10 cellular contexts compared by ENCODE assay signal in the genomic region with DNA sequence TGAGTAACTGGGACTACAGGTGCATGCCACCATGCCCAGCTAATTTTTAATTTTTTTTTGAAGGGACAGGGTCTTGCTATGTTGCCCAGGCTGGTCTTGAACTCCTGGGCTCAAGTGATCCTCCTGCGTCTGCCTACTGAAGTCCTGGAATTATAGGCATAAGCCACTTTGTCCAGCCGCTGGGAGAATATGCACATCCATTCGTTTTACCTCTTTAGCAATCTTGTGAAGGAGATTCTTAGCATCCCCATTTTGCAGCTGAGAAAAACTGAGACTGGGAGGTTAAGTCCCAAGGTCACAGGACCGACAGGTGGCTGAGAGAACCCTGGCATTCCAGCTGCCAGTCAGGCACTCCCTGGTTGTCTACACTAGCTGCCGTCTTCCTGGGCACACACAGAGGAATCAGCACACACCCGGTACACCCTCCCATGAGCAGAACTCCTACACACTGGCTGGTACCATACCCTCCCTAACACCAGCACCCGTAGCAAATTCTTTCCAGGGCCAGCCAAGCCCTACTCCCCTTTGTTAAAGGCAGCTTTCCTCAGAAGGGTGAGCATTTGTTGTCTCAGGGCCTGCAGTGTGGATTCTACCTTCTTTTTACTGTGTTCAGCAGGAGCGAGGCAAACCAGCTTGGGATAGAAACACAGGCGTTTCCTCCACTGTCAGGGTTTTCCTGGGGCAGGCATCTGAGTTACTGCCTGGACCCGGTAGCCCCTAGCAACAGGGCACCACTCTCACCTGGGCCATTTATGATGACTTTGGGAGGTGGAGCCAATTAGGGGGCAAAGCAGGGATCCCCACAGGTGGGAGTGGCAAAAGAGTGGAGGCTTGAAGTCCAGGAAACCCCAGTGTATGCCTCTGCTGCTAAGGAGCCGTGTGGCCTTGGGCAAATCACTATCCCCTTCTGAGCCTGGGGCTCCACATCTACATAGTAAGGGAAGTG.
DNase-seq lines count a peak whose midpoint lies in the region; ATAC-seq and TF ChIP-seq lines count a peak whose summit lies in the region.
"Had no signal": no experiment of that assay in that cellular context is flagged by ENCODE, and none has a peak within 500 bp of the region (broad histone marks: within the 10 kb centered on the region; RNA-seq: fewer than 3 reads in every experiment).

No MANE protein-coding gene starts in this region.

- POLR2A ChIA-PET in Panc1 (lab: Charles Lee): no interaction called here

- H2AFZ ChIP-seq in smooth muscle cell (ENCODE audit: low read depth): no peak overlapping the region

- ATAC-seq in Panc1: no peak
- no peak for ATAC-seq in HG02678 (IDR thresholded peaks at IDR 0.05; ENCODE audit: unreplicated experiment)
- ATAC-seq: left lobe of liver had no signal

- TF ChIP-seq CTCF in Panc1 (IDR thresholded peaks at IDR 0.05) (no peak), esophagus muscularis mucosa (IDR thresholded peaks at IDR 0.05) (no peak), smooth muscle cell (IDR thresholded peaks at IDR 0.05; ENCODE audit: borderline replicate concordance, insufficient read depth, poor library complexity, severe bottlenecking) (no peak), lower leg skin (IDR thresholded peaks at IDR 0.05) (no peak)

- H4K20me1 ChIP-seq in smooth muscle cell (ENCODE audit: low read depth): no peaks in the 10 kb centered on the region

- CTCF ChIA-PET in Panc1 (lab: Charles Lee): no interaction called here

- no peak overlapping the region for H3K4me3 ChIP-seq in Panc1 (ENCODE audit: low read depth in 2 of 2, low read length in 2 of 2)
- no peak overlapping the region for H3K4me3 ChIP-seq in esophagus muscularis mucosa
- H3K4me3 ChIP-seq in smooth muscle cell: no peak overlapping the region
- H3K4me3 ChIP-seq in lower leg skin (ENCODE audit: low read depth, poor library complexity, severe bottlenecking): no peak overlapping the region

- H3K79me2 ChIP-seq in smooth muscle cell (ENCODE audit: low read depth): no peaks in the 10 kb centered on the region

- no peak for TF ChIP-seq POLR2A in esophagus muscularis mucosa (IDR thresholded peaks at IDR 0.05; ENCODE audit: low read depth)
- no peak for TF ChIP-seq POLR2A in lower leg skin (IDR thresholded peaks at IDR 0.05)

- no peak for TF ChIP-seq EP300 in esophagus muscularis mucosa (IDR thresholded peaks at IDR 0.05)

- 79% methylated on average over 10 of the region's 11 CpGs for WGBS in esophagus muscularis mucosa
- WGBS in smooth muscle cell (ENCODE audit: low lambda C conversion rate): 79% methylated on average over 11 of the region's 11 CpGs
- WGBS in lower leg skin, 2 donors: 64 to 74% methylated on average over 11 of the region's 11 CpGs

- H3K27me3 ChIP-seq in Panc1 (ENCODE audit: control insufficient read depth, insufficient read depth, low read length) (no peaks in the 10 kb centered on the region), esophagus muscularis mucosa (no peaks in the 10 kb centered on the region), smooth muscle cell (ENCODE audit: low read depth) (no peaks in the 10 kb centered on the region)

- peak overlapping the region; percentile 98 for H3K27ac ChIP-seq in Panc1 (ENCODE audit: low read length)
- H3K27ac ChIP-seq in esophagus muscularis mucosa (replicated peaks in 1 of 4): peak overlapping the region; percentile 91 to 97 (median 93)
- peak overlapping the region; percentile 99 for H3K27ac ChIP-seq in smooth muscle cell (ENCODE audit: low read depth)

- H3F3A ChIP-seq in smooth muscle cell (ENCODE audit: low read depth): peaks cover 39% of the 10 kb centered on the region

- H3K4me2 ChIP-seq in smooth muscle cell: peak overlapping the region; percentile 82

- peak overlapping the region; percentile 85 for H3K9ac ChIP-seq in smooth muscle cell (ENCODE audit: low read depth)

- H3K9me3 ChIP-seq in Panc1 (ENCODE audit: control insufficient read depth, insufficient read depth, low read depth, low read length) (no peaks in the 10 kb centered on the region), esophagus muscularis mucosa (no peaks in the 10 kb centered on the region), smooth muscle cell (replicated peaks; ENCODE audit: low read depth) (no peaks in the 10 kb centered on the region)

- intact Hi-C loops in Panc1 (cut with micrococcal nuclease; ENCODE audit: unreplicated experiment): loop anchor here (2.0 to 5.0 kb wide), 3 partner anchors 41 to 109 kb away; no protein-coding TSS in a partner anchor
- intact Hi-C loops in esophagus muscularis mucosa (cut with DNase I): loop anchor here (5.0 kb wide), 2 partner anchors 36 to 69 kb away; a partner anchor contains a TSS
- intact Hi-C loops in lower leg skin (cut with DNase I; ENCODE audit: low total_unique reads): no loop called here

- BruUV-seq in Panc1 (replicated peaks; lab: Mats Ljungman, UMichigan): no TSS peak

- peak; percentile 28 for DNase-seq in DMS53 (lab: John Stamatoyannopoulos, UW)
- DNase-seq in DMS53 treated with DMSO at 0.1 percent for 48 hours (lab: John Stamatoyannopoulos, UW; ENCODE audit: unreplicated experiment): no peak
- no peak for DNase-seq in Panc1 (ENCODE audit: low read depth, low spot score)
- DNase-seq in esophagus muscularis mucosa (ENCODE audit: extremely low spot score): no peak
- DNase-seq in smooth muscle cell (lab: John Stamatoyannopoulos, UW; ENCODE audit: unreplicated experiment): no peak
- DNase-seq in globus pallidus (ENCODE audit: low spot score): no peak
- no peak for DNase-seq in lower leg skin (ENCODE audit: low spot score in 2 of 2)
- DNase-seq: 8988T had no signal

- in situ Hi-C loops in Panc1 (cut with HindIII; ENCODE audit: low pct_unique_long_range_greater_than_20kb, low sequenced_read_pairs): no loop called here

- no peaks in the 10 kb centered on the region for H3K36me3 ChIP-seq in Panc1 (ENCODE audit: control insufficient read depth, insufficient read depth, low read length)
- no peaks in the 10 kb centered on the region for H3K36me3 ChIP-seq in esophagus muscularis mucosa
- no peaks in the 10 kb centered on the region for H3K36me3 ChIP-seq in smooth muscle cell (ENCODE audit: low read depth)

- H3K4me1 ChIP-seq in Panc1 (ENCODE audit: control insufficient read depth, insufficient read depth, low read length): peaks cover 75% of the 10 kb centered on the region
- H3K4me1 ChIP-seq in esophagus muscularis mucosa: peaks cover 67 to 94% (median 85%) of the 10 kb centered on the region in 4 donors
- H3K4me1 ChIP-seq in smooth muscle cell (ENCODE audit: low read depth): peaks cover 67% of the 10 kb centered on the region
